1 cellular context compared by ENCODE assay signal in the genomic region with DNA sequence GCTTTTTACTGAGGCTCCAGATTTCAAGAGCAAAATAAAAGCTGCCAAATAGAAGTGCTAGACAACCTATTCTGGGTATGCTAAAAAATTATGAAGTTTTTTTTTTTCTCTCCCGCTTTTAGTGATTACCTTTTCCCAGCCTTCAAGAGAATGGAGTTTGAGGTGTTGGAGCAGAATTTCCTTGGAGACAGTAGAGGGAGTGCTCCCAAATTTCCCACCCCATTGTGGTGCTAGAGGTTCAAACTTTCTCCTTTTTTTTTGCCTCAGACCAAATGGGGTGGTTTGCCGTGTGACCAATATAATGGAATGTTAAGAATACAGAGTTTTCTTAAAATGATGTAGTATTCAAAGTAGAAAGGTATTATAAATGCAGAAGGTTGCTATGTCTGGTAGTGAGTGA.
TF ChIP-seq lines count a peak whose summit lies in the region.

No MANE protein-coding gene starts in this region.

TF ChIP-seq in H1, 55 proteins besides CTCF, POLR2A, EP300 and RAD21 (continued from another document):
- TF ChIP-seq, protein P1, sequence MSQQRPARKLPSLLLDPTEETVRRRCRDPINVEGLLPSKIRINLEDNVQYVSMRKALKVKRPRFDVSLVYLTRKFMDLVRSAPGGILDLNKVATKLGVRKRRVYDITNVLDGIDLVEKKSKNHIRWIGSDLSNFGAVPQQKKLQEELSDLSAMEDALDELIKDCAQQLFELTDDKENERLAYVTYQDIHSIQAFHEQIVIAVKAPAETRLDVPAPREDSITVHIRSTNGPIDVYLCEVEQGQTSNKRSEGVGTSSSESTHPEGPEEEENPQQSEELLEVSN (IDR thresholded peaks at IDR 0.05), result no peak
